In genomic region chr6:3870528-3870925, GRCh38 we compare ENCODE assay signal across 2 cellular contexts.
TF ChIP-seq lines count a peak whose summit lies in the region.

No MANE protein-coding gene starts in this region.

TF ChIP-seq in A549, 52 proteins besides CTCF, POLR2A, EP300 and RAD21 (continued from another document):
- TF ChIP-seq, protein P1, sequence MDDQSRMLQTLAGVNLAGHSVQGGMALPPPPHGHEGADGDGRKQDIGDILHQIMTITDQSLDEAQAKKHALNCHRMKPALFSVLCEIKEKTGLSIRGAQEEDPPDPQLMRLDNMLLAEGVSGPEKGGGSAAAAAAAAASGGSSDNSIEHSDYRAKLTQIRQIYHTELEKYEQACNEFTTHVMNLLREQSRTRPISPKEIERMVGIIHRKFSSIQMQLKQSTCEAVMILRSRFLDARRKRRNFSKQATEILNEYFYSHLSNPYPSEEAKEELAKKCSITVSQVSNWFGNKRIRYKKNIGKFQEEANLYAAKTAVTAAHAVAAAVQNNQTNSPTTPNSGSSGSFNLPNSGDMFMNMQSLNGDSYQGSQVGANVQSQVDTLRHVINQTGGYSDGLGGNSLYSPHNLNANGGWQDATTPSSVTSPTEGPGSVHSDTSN (IDR thresholded peaks at IDR 0.05): no peak
- TF ChIP-seq RARB (CRISPR knock-in tag; IDR thresholded peaks at IDR 0.05): no peak
- TF ChIP-seq ZNF302 (CRISPR knock-in tag; IDR thresholded peaks at IDR 0.05): no peak
- no peak for TF ChIP-seq FOSB (CRISPR knock-in tag; IDR thresholded peaks at IDR 0.05)
- TF ChIP-seq FOXS1 (CRISPR knock-in tag; IDR thresholded peaks at IDR 0.05): no peak
- TF ChIP-seq SMC3 (IDR thresholded peaks at IDR 0.05): no peak
- no peak for TF ChIP-seq POLR2AphosphoS2 (conservative IDR thresholded peaks at IDR 0.05; ENCODE audit: low read length)
- no peak for TF ChIP-seq KDM1A (IDR thresholded peaks at IDR 0.05; ENCODE audit: low read depth)
- no peak for TF ChIP-seq RFX5 (IDR thresholded peaks at IDR 0.05)
- no peak for TF ChIP-seq EHF (CRISPR knock-in tag; IDR thresholded peaks at IDR 0.05)
- no peak for TF ChIP-seq NR3C1 (IDR thresholded peaks at IDR 0.05)
- no peak for TF ChIP-seq JUNB (IDR thresholded peaks at IDR 0.05)
- no peak for TF ChIP-seq CHD2 (IDR thresholded peaks at IDR 0.05; ENCODE audit: low read length, partially characterized antibody)
- TF ChIP-seq, protein P2, sequence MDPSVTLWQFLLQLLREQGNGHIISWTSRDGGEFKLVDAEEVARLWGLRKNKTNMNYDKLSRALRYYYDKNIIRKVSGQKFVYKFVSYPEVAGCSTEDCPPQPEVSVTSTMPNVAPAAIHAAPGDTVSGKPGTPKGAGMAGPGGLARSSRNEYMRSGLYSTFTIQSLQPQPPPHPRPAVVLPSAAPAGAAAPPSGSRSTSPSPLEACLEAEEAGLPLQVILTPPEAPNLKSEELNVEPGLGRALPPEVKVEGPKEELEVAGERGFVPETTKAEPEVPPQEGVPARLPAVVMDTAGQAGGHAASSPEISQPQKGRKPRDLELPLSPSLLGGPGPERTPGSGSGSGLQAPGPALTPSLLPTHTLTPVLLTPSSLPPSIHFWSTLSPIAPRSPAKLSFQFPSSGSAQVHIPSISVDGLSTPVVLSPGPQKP (IDR thresholded peaks at IDR 0.05; ENCODE audit: low read depth, low read length): no peak
- no peak for TF ChIP-seq GATA3 (IDR thresholded peaks at IDR 0.05; ENCODE audit: borderline replicate concordance)
- TF ChIP-seq REST (IDR thresholded peaks at IDR 0.05): no peak
- TF ChIP-seq ZFP36 (IDR thresholded peaks at IDR 0.05; ENCODE audit: borderline replicate concordance, partially characterized antibody): no peak
- TF ChIP-seq, protein P3, sequence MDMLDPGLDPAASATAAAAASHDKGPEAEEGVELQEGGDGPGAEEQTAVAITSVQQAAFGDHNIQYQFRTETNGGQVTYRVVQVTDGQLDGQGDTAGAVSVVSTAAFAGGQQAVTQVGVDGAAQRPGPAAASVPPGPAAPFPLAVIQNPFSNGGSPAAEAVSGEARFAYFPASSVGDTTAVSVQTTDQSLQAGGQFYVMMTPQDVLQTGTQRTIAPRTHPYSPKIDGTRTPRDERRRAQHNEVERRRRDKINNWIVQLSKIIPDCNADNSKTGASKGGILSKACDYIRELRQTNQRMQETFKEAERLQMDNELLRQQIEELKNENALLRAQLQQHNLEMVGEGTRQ (IDR thresholded peaks at IDR 0.05): no peak
- TF ChIP-seq MAZ (IDR thresholded peaks at IDR 0.05; ENCODE audit: borderline replicate concordance, low read depth, low read length): no peak
TF ChIP-seq in A549: peak in this region for 0.

TF ChIP-seq in liver, 16 proteins besides CTCF, POLR2A, EP300 and RAD21 (continued from another document):
- TF ChIP-seq, protein P4, sequence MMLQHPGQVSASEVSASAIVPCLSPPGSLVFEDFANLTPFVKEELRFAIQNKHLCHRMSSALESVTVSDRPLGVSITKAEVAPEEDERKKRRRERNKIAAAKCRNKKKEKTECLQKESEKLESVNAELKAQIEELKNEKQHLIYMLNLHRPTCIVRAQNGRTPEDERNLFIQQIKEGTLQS (IDR thresholded peaks at IDR 0.05): no peak
- TF ChIP-seq HNF4A (conservative IDR thresholded peaks at IDR 0.05): no peak
